ENCODE assay signal across 8 cellular contexts in genomic region chr3:119322021-119322522, GRCh38. TPM values are rescaled to one million over a fixed set of nuclear protein-coding genes. Genes with fewer than 3 reads are reported as not detected.
DNase-seq lines count a peak whose midpoint lies in the region; ATAC-seq, FAIRE-seq and TF ChIP-seq lines count a peak whose summit lies in the region.

No MANE protein-coding gene starts in this region.

- no peak for TF ChIP-seq EP300 in transverse colon (IDR thresholded peaks at IDR 0.05; ENCODE audit: low read depth)

- H3K4me3 Mint-ChIP-seq in HFFc6 (peak overlapping the region; percentile 89), astrocyte (ENCODE audit: unreplicated experiment) (peak overlapping the region; percentile 86)

- H3K36me3 ChIP-seq in astrocyte (ENCODE audit: insufficient read depth, low read length) (no peaks in the 10 kb centered on the region), transverse colon (no peaks in the 10 kb centered on the region)

- no peaks in the 10 kb centered on the region for H3K27me3 Mint-ChIP-seq in HFFc6 (ENCODE audit: insufficient read depth)
- H3K27me3 Mint-ChIP-seq in astrocyte (ENCODE audit: low read depth, unreplicated experiment), result no peaks in the 10 kb centered on the region

- in situ Hi-C loops in transverse colon (cut with MboI; ENCODE audit: low pct_ligation_motif_present in 1 of 4, low pct_unique_long_range_greater_than_20kb in 1 of 4, low sequenced_read_pairs in 3 of 4), result no loop called here

- H3K4me3 ChIP-seq in AG09309 (ENCODE audit: control insufficient read depth, low read depth, low read length) (peak overlapping the region; percentile 78), astrocyte (ENCODE audit: insufficient read depth, low read depth, low read length) (peak overlapping the region; percentile 62), transverse colon (peak overlapping the region in 3 of 4 donors; percentile 50 to 63 (median 57))

- H3K9me3 Mint-ChIP-seq in HFFc6 (no peaks in the 10 kb centered on the region), astrocyte (ENCODE audit: unreplicated experiment) (no peaks in the 10 kb centered on the region)

- H3K79me2 ChIP-seq in astrocyte (ENCODE audit: insufficient read depth, low read length), result peaks cover 89% of the 10 kb centered on the region

- H3K4me1 Mint-ChIP-seq in HFFc6 (ENCODE audit: low read depth) (peaks cover 48% of the 10 kb centered on the region), astrocyte (ENCODE audit: low read depth, unreplicated experiment) (peaks cover 48% of the 10 kb centered on the region)

- H2AFZ ChIP-seq in astrocyte (ENCODE audit: low read depth, low read length), result peak overlapping the region; percentile 61

- 4 to 8% methylated on average over 4 of the region's 4 CpGs for WGBS in transverse colon (ENCODE audit: low coverage in 1 of 2), 2 donors

- H3K27me3 ChIP-seq in astrocyte (ENCODE audit: insufficient read depth, low read length) (no peaks in the 10 kb centered on the region), transverse colon (no peaks in the 10 kb centered on the region)

- ATAC-seq in left lobe of liver (peak; percentile 19), GM18873 (IDR thresholded peaks at IDR 0.05; ENCODE audit: low FRiP score, unreplicated experiment) (no peak)

- TF ChIP-seq POLR2A in transverse colon (IDR thresholded peaks at IDR 0.05), result no peak

- peak overlapping the region; percentile 92 for H3K27ac ChIP-seq in astrocyte (ENCODE audit: low read depth, low read length)
- H3K27ac ChIP-seq in transverse colon, result peak overlapping the region; percentile 87 to 94 (median 92)

- no peaks in the 10 kb centered on the region for H3K36me3 Mint-ChIP-seq in HFFc6 (ENCODE audit: low read depth)
- peaks cover 5% of the 10 kb centered on the region for H3K36me3 Mint-ChIP-seq in astrocyte (ENCODE audit: low read depth, unreplicated experiment)

- TF ChIP-seq CTCF in AG09309 (IDR thresholded peaks at IDR 0.05; ENCODE audit: control insufficient read depth, insufficient read depth, low read depth, low read length, missing control alignments) (no peak), HFFc6 (IDR thresholded peaks at IDR 0.05) (no peak), astrocyte (IDR thresholded peaks at IDR 0.05; ENCODE audit: insufficient read depth, low read depth, low read length) (no peak), transverse colon (IDR thresholded peaks at IDR 0.05) (no peak)

- FAIRE-seq in astrocyte (lab: Jason Lieb, UNC), result peak; percentile 59

- intact Hi-C loops in transverse colon (cut with DNase I; ENCODE audit: low total_unique reads), result loop anchor here (2.0 kb wide), 1 partner anchor 27 kb away; the partner anchor contains the start of gene ARHGAP31

- H3K4me2 ChIP-seq in astrocyte (ENCODE audit: low read length), result peak overlapping the region; percentile 96

- H3K9me3 ChIP-seq in astrocyte (ENCODE audit: insufficient read depth, low read depth, low read length) (no peaks in the 10 kb centered on the region), transverse colon (no peaks in the 10 kb centered on the region)

- no peak for DNase-seq in AG09309 (ENCODE audit: low read depth)
- peak; percentile 66 for DNase-seq in HFFc6
- peak; percentile 63 for DNase-seq in astrocyte (ENCODE audit: low read depth)
- DNase-seq in left lobe of liver (ENCODE audit: low spot score), result no peak
- no peak for DNase-seq in transverse colon
- no peak for DNase-seq in T-helper 9 cell
- no peak for DNase-seq in SHP77 (lab: John Stamatoyannopoulos, UW)

- peaks cover 9% of the 10 kb centered on the region for H4K20me1 ChIP-seq in astrocyte (ENCODE audit: insufficient read depth, low read length)

- H3K27ac Mint-ChIP-seq in HFFc6 (peak overlapping the region; percentile 97), astrocyte (ENCODE audit: unreplicated experiment) (peak overlapping the region; percentile 97)

- peak overlapping the region; percentile 96 for H3K9ac ChIP-seq in astrocyte (ENCODE audit: low read length)

- H3K4me1 ChIP-seq in astrocyte (ENCODE audit: insufficient read depth, low read length) (peaks cover 20% of the 10 kb centered on the region), transverse colon (peaks cover 3 to 19% (median 8%) of the 10 kb centered on the region in 4 donors)

RNA-seq across cellular contexts. Expression of gene ARHGAP31, which starts 27.9 kb away (rescaled TPM):
- 10 to 100 TPM; 18.0 to 25.1 (median 20.5) TPM for total RNA-seq in HFFc6 (2021; fragmentation: NEBNext Ultra II Directional; extraction: Animal tissue kit (Norgen Biotek cat#: 25700))
- total RNA-seq in astrocyte (48.1 and 58.8 TPM in 2 replicates), left lobe of liver (2.9 TPM), transverse colon (10 to 100 TPM in 2 of 4 donors, 1 to 10 TPM in 2; 6.7 to 68.5 (median 9.6) TPM)

Comparison
In these comparisons a context has a peak if more than half of its experiments do, and no peak if none do; other contexts are left out.
1. DNase-seq: peak in HFFc6 (single experiment) and astrocyte (single experiment); none in AG09309 (single experiment), left lobe of liver (single experiment), transverse colon (single experiment), T-helper 9 cell (single experiment) and SHP77 (0 of 2).
2. Peak in every context shown above with its lines, with median percentiles within 50 percentile points of each other: H3K4me3 ChIP-seq.